In genomic region chr12:64066052-64066451, GRCh38 we compare ENCODE assay signal across 19 cellular contexts.
A peak's percentile ranks its signal among the peaks of the same experiment; 100 is the strongest.
DNase-seq lines count a peak whose midpoint lies in the region; ATAC-seq, FAIRE-seq and TF ChIP-seq lines count a peak whose summit lies in the region.
"Had no signal": no experiment of that assay in that cellular context is flagged by ENCODE, and none has a peak within 500 bp of the region (broad histone marks: within the 10 kb centered on the region; RNA-seq: fewer than 3 reads in every experiment).

No MANE protein-coding gene starts in this region.

- H3K36me3 Mint-ChIP-seq in activated naive CD4-positive, alpha-beta T cell treated with anti-CD3 and anti-CD28 coated beads, Interleukin-2, amount 50 U/mL, for 72 hours: no peaks in the 10 kb centered on the region
- H3K36me3 Mint-ChIP-seq: CD8-positive, alpha-beta T cell had no signal

- DNase-seq in H54 (ENCODE audit: insufficient read length, low spot score) (no peak), astrocyte of the hippocampus (ENCODE audit: low read depth, low spot score) (peak; percentile 58), fibroblast of villous mesenchyme (ENCODE audit: low read depth) (peak; percentile 41), renal cortical epithelial cell (ENCODE audit: low read depth) (peak; percentile 80), SK-N-DZ (ENCODE audit: low spot score) (no peak), right atrium auricular region (ENCODE audit: low spot score) (no peak)
- no peak for DNase-seq in activated naive CD4-positive, alpha-beta T cell treated with anti-CD3 and anti-CD28 coated beads, Interleukin-2, amount 50 U/mL, for 72 hours (ENCODE audit: low spot score in 2 of 2)
- DNase-seq: CD8-positive, alpha-beta T cell; GDM1; Karpas-422; NCI-H1105; NCI-H1694; NCI-H2107; NCI-H345; NCI-H526 treated with DMSO at 0.1 percent for 48 hours; SHP77 treated with DMSO at 0.1 percent for 48 hours had no signal

- H3K9me3 Mint-ChIP-seq in activated naive CD4-positive, alpha-beta T cell treated with anti-CD3 and anti-CD28 coated beads, Interleukin-2, amount 50 U/mL, for 72 hours: no peaks in the 10 kb centered on the region
- H3K9me3 Mint-ChIP-seq: CD8-positive, alpha-beta T cell had no signal

- peak; percentile 38 for FAIRE-seq in H54 (lab: Jason Lieb, UNC)
- FAIRE-seq: D721Med, H1 had no signal

- TF ChIP-seq POLR2A in H54 (IDR thresholded peaks at IDR 0.05; ENCODE audit: low read depth, low read length): no peak

- H3K9me3 ChIP-seq in right atrium auricular region: no peaks in the 10 kb centered on the region
- H3K9me3 ChIP-seq: BLaER1 had no signal

- H3K4me3 ChIP-seq in fibroblast of villous mesenchyme (ENCODE audit: low read depth, low read length) (no peak overlapping the region), right atrium auricular region (no peak overlapping the region)
- H3K4me3 ChIP-seq: BLaER1 had no signal

- H3K27ac Mint-ChIP-seq in activated naive CD4-positive, alpha-beta T cell treated with anti-CD3 and anti-CD28 coated beads, Interleukin-2, amount 50 U/mL, for 72 hours: no peak overlapping the region
- H3K27ac Mint-ChIP-seq: CD8-positive, alpha-beta T cell had no signal

- no peaks in the 10 kb centered on the region for H3K4me1 ChIP-seq in right atrium auricular region
- H3K4me1 ChIP-seq: BLaER1 had no signal

- no peak for TF ChIP-seq CTCF in fibroblast of villous mesenchyme (IDR thresholded peaks at IDR 0.05; ENCODE audit: insufficient read depth, low read depth, low read length)
- no peak for TF ChIP-seq CTCF in right atrium auricular region (IDR thresholded peaks at IDR 0.05)

- H3K27me3 ChIP-seq in right atrium auricular region: no peaks in the 10 kb centered on the region
- H3K27me3 ChIP-seq: BLaER1 had no signal

- H3K27ac ChIP-seq in right atrium auricular region: no peak overlapping the region
- H3K27ac ChIP-seq: BLaER1 had no signal

- ATAC-seq in activated naive CD4-positive, alpha-beta T cell treated with anti-CD3 and anti-CD28 coated beads, Interleukin-2, amount 50 U/mL, for 72 hours: no peak
- ATAC-seq: CD8-positive, alpha-beta T cell had no signal

- H3K36me3 ChIP-seq in right atrium auricular region: no peaks in the 10 kb centered on the region
- H3K36me3 ChIP-seq: BLaER1 had no signal

Comparison
In these comparisons a context has a peak if more than half of its experiments do, and no peak if none do; other contexts are left out.
1. DNase-seq: peak in astrocyte of the hippocampus (single experiment), fibroblast of villous mesenchyme (single experiment) and renal cortical epithelial cell (single experiment); none in H54 (single experiment), activated naive CD4-positive, alpha-beta T cell treated with anti-CD3 and anti-CD28 coated beads, Interleukin-2, amount 50 U/mL, for 72 hours (0 of 2), SK-N-DZ (single experiment) and right atrium auricular region (single experiment).